In genomic region chr3:5766848-5767247, GRCh38 we compare ENCODE assay signal across 19 cellular contexts.
"Had no signal": no experiment of that assay in that cellular context is flagged by ENCODE, and none has a peak within 500 bp of the region (broad histone marks: within the 10 kb centered on the region; RNA-seq: fewer than 3 reads in every experiment).

No MANE protein-coding gene starts in this region.

- DNase-seq: hypothalamus; immature natural killer cell; kidney; left ventricle myocardium inferior; mesendoderm; naive B cell; natural killer cell; nephron progenitor cell; occipital lobe; right lobe of liver; stimulated activated CD4-positive, alpha-beta T cell treated with anti-CD3 and anti-CD28 coated beads, Interleukin-1b, Interleukin-23, amount 100 ng/mL, for 48 hours; stimulated activated CD4-positive, alpha-beta T cell treated with anti-CD3 and anti-CD28 coated beads, Interleukin-2, amount 100 ng/mL, for 48 hours; stimulated activated naive B cell treated with anti-CD40 and anti-IgM and Interleukin-4, amounts not matched to agents 10 μg/mL and 1 μg/mL and 100 μg/mL, for 72 hours; stimulated activated naive CD8-positive, alpha-beta T cell treated with anti-CD3 and anti-CD28 coated beads, Interleukin-15, Interleukin-2, amounts not matched to agents 100 U/mL and 50 U/mL, for 24 hours; stomach; testis; thyroid gland; transverse colon; upper lobe of left lung had no signal

- ATAC-seq: natural killer cell; right lobe of liver; stimulated activated naive B cell treated with anti-CD40 and anti-IgM and Interleukin-4, amounts not matched to agents 10 μg/mL and 1 μg/mL and 100 μg/mL, for 72 hours; stimulated activated naive CD8-positive, alpha-beta T cell treated with anti-CD3 and anti-CD28 coated beads, Interleukin-15, Interleukin-2, amounts not matched to agents 100 U/mL and 50 U/mL, for 24 hours had no signal
